10 cellular contexts compared by ENCODE assay signal in the genomic region with DNA sequence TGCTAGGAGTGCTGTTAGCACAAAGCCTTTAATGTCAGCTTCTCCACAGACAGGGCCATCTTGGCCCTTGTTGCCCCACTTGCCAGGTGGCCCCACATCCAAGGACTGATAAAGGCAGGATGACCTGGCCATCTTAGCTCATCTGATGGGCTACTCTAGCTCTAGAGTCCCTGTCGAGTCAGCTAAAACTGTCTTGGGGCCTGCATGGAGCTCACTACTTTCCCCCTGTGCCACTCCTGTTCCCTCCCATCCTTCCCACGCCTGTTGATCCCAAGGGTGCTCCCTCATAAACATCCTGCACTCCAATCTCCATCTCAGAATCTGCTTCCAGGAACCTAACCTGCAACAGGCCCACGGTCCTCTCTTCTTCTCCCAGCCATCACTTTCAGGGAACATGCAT. TPM values are rescaled to one million over a fixed set of nuclear protein-coding genes. Genes with fewer than 3 reads are reported as not detected.
DNase-seq lines count a peak whose midpoint lies in the region; ATAC-seq and TF ChIP-seq lines count a peak whose summit lies in the region.
"Had no signal": no experiment of that assay in that cellular context is flagged by ENCODE, and none has a peak within 500 bp of the region (broad histone marks: within the 10 kb centered on the region; RNA-seq: fewer than 3 reads in every experiment).

No MANE protein-coding gene starts in this region.

- H3K27me3 Mint-ChIP-seq in neural progenitor cell (ENCODE audit: insufficient read depth, low read depth) = peaks cover 16% of the 10 kb centered on the region

- H3K9me3 ChIP-seq in BE2C (no peaks in the 10 kb centered on the region), HUES6 (ENCODE audit: control insufficient read depth, insufficient read depth, low read depth, low read length) (no peaks in the 10 kb centered on the region), neural progenitor cell (ENCODE audit: low read depth) (no peaks in the 10 kb centered on the region)
- H3K9me3 ChIP-seq: adrenal gland had no signal

- H2AFZ ChIP-seq in neural progenitor cell (replicated peaks) = peak overlapping the region; percentile 95

- ATAC-seq in HG02852 (IDR thresholded peaks at IDR 0.05; ENCODE audit: unreplicated experiment) (no peak), GM21423 (IDR thresholded peaks at IDR 0.05; ENCODE audit: unreplicated experiment) (no peak), GM18520 (IDR thresholded peaks at IDR 0.05; ENCODE audit: unreplicated experiment) (no peak)

- TF ChIP-seq CTCF in BE2C (IDR thresholded peaks at IDR 0.05; ENCODE audit: low read depth, low read length) (no peak), neural progenitor cell (IDR thresholded peaks at IDR 0.05) (no peak)

- H3K4me1 Mint-ChIP-seq in neural progenitor cell = peaks cover 22% of the 10 kb centered on the region

- no peaks in the 10 kb centered on the region for H3K79me2 ChIP-seq in neural progenitor cell (ENCODE audit: low read depth)

- peaks cover 3% of the 10 kb centered on the region for H3K9me3 Mint-ChIP-seq in neural progenitor cell

- peaks cover 12% of the 10 kb centered on the region for H3F3A ChIP-seq in neural progenitor cell (ENCODE audit: low read depth)

- peak overlapping the region; percentile 22 for H3K4me3 Mint-ChIP-seq in neural progenitor cell

- no peaks in the 10 kb centered on the region for H3K36me3 ChIP-seq in BE2C
- no peaks in the 10 kb centered on the region for H3K36me3 ChIP-seq in HUES6 (ENCODE audit: control insufficient read depth, insufficient read depth, low read length)
- H3K36me3 ChIP-seq in neural progenitor cell = no peaks in the 10 kb centered on the region
- H3K36me3 ChIP-seq: adrenal gland had no signal

- no peaks in the 10 kb centered on the region for H3K4me1 ChIP-seq in BE2C
- H3K4me1 ChIP-seq in HUES6 (ENCODE audit: control insufficient read depth, insufficient read depth, low read length) = peaks cover 17% of the 10 kb centered on the region
- peaks cover 12% of the 10 kb centered on the region for H3K4me1 ChIP-seq in neural progenitor cell

- H3K36me3 Mint-ChIP-seq in neural progenitor cell = peaks cover 2% of the 10 kb centered on the region

- peak overlapping the region; percentile 78 for H3K4me2 ChIP-seq in neural progenitor cell

- H3K9ac ChIP-seq in HUES6 (ENCODE audit: low read length) = peak overlapping the region; percentile 83
- H3K9ac ChIP-seq in neural progenitor cell = no peak overlapping the region

- H3K27me3 ChIP-seq in BE2C (no peaks in the 10 kb centered on the region), HUES6 (ENCODE audit: control insufficient read depth, insufficient read depth, low read length) (peaks cover 31% of the 10 kb centered on the region), neural progenitor cell (peaks cover 48% of the 10 kb centered on the region)
- H3K27me3 ChIP-seq: adrenal gland had no signal

- DNase-seq in BE2C (no peak), neural progenitor cell (ENCODE audit: low spot score) (no peak), NCI-H1436 (lab: John Stamatoyannopoulos, UW) (no peak)
- DNase-seq: GF-D8 had no signal

- H3K27ac ChIP-seq in HUES6 (ENCODE audit: low read depth, low read length) (no peak overlapping the region), cingulate gyrus (ENCODE audit: low read depth, low read length) (peak overlapping the region; percentile 42), neural progenitor cell (no peak overlapping the region)

- H3K4me3 ChIP-seq in BE2C (ENCODE audit: low read depth, low read length) = peak overlapping the region; percentile 61
- H3K4me3 ChIP-seq in HUES6 (ENCODE audit: low read depth, low read length) = peak overlapping the region; percentile 55
- H3K4me3 ChIP-seq in neural progenitor cell = no peak overlapping the region

- H4K20me1 ChIP-seq in neural progenitor cell (ENCODE audit: low read depth) = no peaks in the 10 kb centered on the region

- H3K27ac Mint-ChIP-seq in neural progenitor cell = no peak overlapping the region

RNA-seq across cellular contexts. Expression of gene GPX7, which starts 0.7 kb away (rescaled TPM):
- 42.7 TPM for polyA plus RNA-seq in BE2C (2012; ENCODE audit: insufficient read depth, insufficient read length, low read depth)
- total RNA-seq in neural progenitor cell (ENCODE audit: low replicate concordance) = 21.9 and 31.6 TPM in 2 replicates

RNA-seq across cellular contexts. Expression of gene SHISAL2A, which starts 31.4 kb away (rescaled TPM):
- not detected for polyA plus RNA-seq in BE2C (2012; ENCODE audit: insufficient read depth, insufficient read length, low read depth)
- 0.11 and 0.87 TPM in 2 replicates for total RNA-seq in neural progenitor cell (ENCODE audit: low replicate concordance)

RNA-seq across cellular contexts. Expression of gene TUT4, which starts 48.6 kb away (rescaled TPM):
- 22.7 TPM for polyA plus RNA-seq in BE2C (2012; ENCODE audit: insufficient read depth, insufficient read length, low read depth)
- total RNA-seq in neural progenitor cell (ENCODE audit: low replicate concordance) = 87.2 and 139 TPM in 2 replicates
